In genomic region chrX:47448165-47448806, GRCh38 we compare ENCODE assay signal across 20 cellular contexts. TPM values are rescaled to one million over a fixed set of nuclear protein-coding genes. Genes with fewer than 3 reads are reported as not detected.
DNase-seq lines count a peak whose midpoint lies in the region; ATAC-seq, FAIRE-seq and TF ChIP-seq lines count a peak whose summit lies in the region.
"Had no signal": no experiment of that assay in that cellular context is flagged by ENCODE, and none has a peak within 500 bp of the region (broad histone marks: within the 10 kb centered on the region; RNA-seq: fewer than 3 reads in every experiment).

No MANE protein-coding gene starts in this region.

- H3K27me3 ChIP-seq in liver (ENCODE audit: control insufficient read depth in 4 of 4, insufficient read depth in 4 of 4, low read length in 3 of 4) = no peaks in the 10 kb centered on the region
- no peaks in the 10 kb centered on the region for H3K27me3 ChIP-seq in HepG2 (ENCODE audit: control insufficient read depth in 1 of 2, insufficient read depth in 2 of 2, low read length in 2 of 2)
- no peaks in the 10 kb centered on the region for H3K27me3 ChIP-seq in GM12878 (replicated peaks in 1 of 2; ENCODE audit: control insufficient read depth in 2 of 2, insufficient read depth in 2 of 2, low read length in 1 of 2)

- no peak for TF ChIP-seq CTCF in liver (IDR thresholded peaks at IDR 0.05; ENCODE audit: low read depth, low read length, missing input control)
- no peak for TF ChIP-seq CTCF in HepG2 (CRISPR knock-in tag; IDR thresholded peaks at IDR 0.05)
- no peak for TF ChIP-seq CTCF in HEK293 (tag by site-specific recombination; IDR thresholded peaks at IDR 0.05)
- no peak for TF ChIP-seq CTCF in GM12878 (IDR thresholded peaks at IDR 0.05 in 2 of 3, conservative IDR thresholded peaks at IDR 0.05 in 1 of 3; ENCODE audit: control insufficient read depth in 2 of 3, extremely low read depth in 1 of 3, insufficient read depth in 1 of 3, low read depth in 3 of 3, low read length in 3 of 3)
- no peak for TF ChIP-seq CTCF in endothelial cell (IDR thresholded peaks at IDR 0.05; ENCODE audit: unreplicated experiment)

- no peaks in the 10 kb centered on the region for H3K4me1 Mint-ChIP-seq in endothelial cell (ENCODE audit: unreplicated experiment)
- no peaks in the 10 kb centered on the region for H3K4me1 Mint-ChIP-seq in activated T-cell treated with anti-CD3 and anti-CD28 coated beads, Interleukin-2, amount 50 U/mL, for 24 hours (ENCODE audit: low read depth)
- H3K4me1 Mint-ChIP-seq: CD4-positive, alpha-beta memory T cell; H9 had no signal

- H4K20me1 ChIP-seq in HepG2 (ENCODE audit: insufficient read depth, low read length) (no peaks in the 10 kb centered on the region), GM12878 (ENCODE audit: control insufficient read depth, insufficient read depth) (no peaks in the 10 kb centered on the region)

- H3K4me2 ChIP-seq in HepG2 (ENCODE audit: low read depth, low read length) (no peak overlapping the region), GM12878 (ENCODE audit: control insufficient read depth, insufficient read depth) (no peak overlapping the region)

- no peak for TF ChIP-seq EP300 in HepG2 (IDR thresholded peaks at IDR 0.05; ENCODE audit: low read depth in 2 of 2, low read length in 2 of 2)
- no peak for TF ChIP-seq EP300 in HepG2 (CRISPR knock-in tag; IDR thresholded peaks at IDR 0.05; ENCODE audit: borderline replicate concordance)
- no peak for TF ChIP-seq EP300 in GM12878 (IDR thresholded peaks at IDR 0.05; ENCODE audit: borderline replicate concordance in 1 of 2, control insufficient read depth in 1 of 2, low read depth in 2 of 2, low read length in 2 of 2)

- H3K9me3 Mint-ChIP-seq in endothelial cell (ENCODE audit: unreplicated experiment) = peaks cover 5% of the 10 kb centered on the region
- peaks cover 51% of the 10 kb centered on the region for H3K9me3 Mint-ChIP-seq in activated T-cell treated with anti-CD3 and anti-CD28 coated beads, Interleukin-2, amount 50 U/mL, for 24 hours

- no peak for TF ChIP-seq RAD21 in liver (IDR thresholded peaks at IDR 0.05)
- TF ChIP-seq RAD21 in HepG2 (CRISPR knock-in tag; IDR thresholded peaks at IDR 0.05) = no peak
- no peak for TF ChIP-seq RAD21 in GM12878 (IDR thresholded peaks at IDR 0.05; ENCODE audit: insufficient read depth, low read depth, low read length)

- H3K79me2 ChIP-seq in HepG2 (ENCODE audit: insufficient read depth, low read length) = no peaks in the 10 kb centered on the region
- no peaks in the 10 kb centered on the region for H3K79me2 ChIP-seq in GM12878 (ENCODE audit: control insufficient read depth, insufficient read depth, low read length)

- CTCF ChIA-PET in HepG2 (lab: Yijun Ruan, JAX; ENCODE audit: low intra/inter-chr PET ratio, low total read pairs) (no interaction called here), HEK293 (lab: Yijun Ruan, JAX) (no interaction called here), GM12878 (lab: Yijun Ruan, JAX) (no interaction called here)

- no peaks in the 10 kb centered on the region for H3K27me3 Mint-ChIP-seq in endothelial cell (ENCODE audit: unreplicated experiment)
- H3K27me3 Mint-ChIP-seq in activated T-cell treated with anti-CD3 and anti-CD28 coated beads, Interleukin-2, amount 50 U/mL, for 24 hours = peaks cover 24% of the 10 kb centered on the region
- H3K27me3 Mint-ChIP-seq: B cell; CD4-positive, alpha-beta memory T cell had no signal

- no peak overlapping the region for H3K27ac ChIP-seq in liver (ENCODE audit: low read depth in 1 of 2, low read length in 2 of 2)
- H3K27ac ChIP-seq in HepG2 (ENCODE audit: extremely low read length, insufficient read depth, low read length) = no peak overlapping the region
- no peak overlapping the region for H3K27ac ChIP-seq in HEK293 (ENCODE audit: extremely low read depth, low read depth, low read length)
- H3K27ac ChIP-seq in GM12878 (ENCODE audit: control insufficient read depth, insufficient read depth) = no peak overlapping the region
- H3K27ac ChIP-seq: 22Rv1, GM23248 had no signal

- FAIRE-seq in HepG2 (lab: Jason Lieb, UNC) = no peak
- no peak for FAIRE-seq in GM12878 (lab: Jason Lieb, UNC)
- FAIRE-seq: A204.1, G401.6, GM19239 had no signal

- 97% methylated on average over 6 of the region's 6 CpGs for WGBS in liver
- 96% methylated on average over 6 of the region's 6 CpGs for WGBS in HepG2 (ENCODE audit: low lambda C conversion rate)
- WGBS in GM12878 (ENCODE audit: insufficient coverage, insufficient replicate concordance, low lambda C conversion rate, missing lambda C conversion rate) = 66% methylated on average over 6 of the region's 6 CpGs

- H3K4me3 Mint-ChIP-seq in endothelial cell (ENCODE audit: unreplicated experiment) = peak overlapping the region; percentile 8
- H3K4me3 Mint-ChIP-seq in activated T-cell treated with anti-CD3 and anti-CD28 coated beads, Interleukin-2, amount 50 U/mL, for 24 hours = no peak overlapping the region
- H3K4me3 Mint-ChIP-seq: B cell; CD4-positive, alpha-beta memory T cell; H9 had no signal

- H3K36me3 ChIP-seq in liver (ENCODE audit: control insufficient read depth in 4 of 4, insufficient read depth in 3 of 4, low read depth in 1 of 4, low read length in 3 of 4) = peaks cover 3 to 32% (median 17%) of the 10 kb centered on the region in 4 donors
- H3K36me3 ChIP-seq in HepG2 (replicated peaks in 1 of 2; ENCODE audit: control insufficient read depth in 1 of 2, insufficient read depth in 2 of 2, low read length in 2 of 2) = peaks cover 0 to 3% of the 10 kb centered on the region in 2 experiments; a peak in 1 of 5 replicates
- H3K36me3 ChIP-seq in HEK293 (ENCODE audit: control insufficient read depth in 2 of 2, insufficient read depth in 1 of 2, low read length in 2 of 2) = peaks cover 0 to 22% of the 10 kb centered on the region in 2 experiments; a peak in 2 of 3 replicates
- H3K36me3 ChIP-seq in GM12878 (ENCODE audit: control insufficient read depth in 2 of 2, insufficient read depth in 2 of 2, low read length in 1 of 2) = peaks cover 0 to 5% of the 10 kb centered on the region in 2 experiments; a peak in 2 of 4 replicates

- SMC1A ChIA-PET in GM12878 (lab: Charles Lee; ENCODE audit: uncharacterized antibody, unreplicated experiment) = no interaction called here

- RAD21 ChIA-PET in GM12878 (lab: Charles Lee; ENCODE audit: unreplicated experiment) = no interaction called here

- no peak for TF ChIP-seq POLR2A in HepG2 (IDR thresholded peaks at IDR 0.05; ENCODE audit: insufficient read depth in 1 of 2, low read depth in 2 of 2, low read length in 2 of 2)
- TF ChIP-seq POLR2A in GM12878 (IDR thresholded peaks at IDR 0.05; ENCODE audit: low read depth, low read length) = no peak

- in situ Hi-C loops in HepG2 (cut with HindIII; ENCODE audit: extremely low pct_ligation_motif_present, low pct_unique_long_range_greater_than_20kb) (no loop called here), GM12878 (cut with MboI) (no loop called here)

- H3K4me1 ChIP-seq in liver (ENCODE audit: control insufficient read depth in 4 of 4, insufficient read depth in 4 of 4, low read length in 3 of 4) = no peaks in the 10 kb centered on the region
- no peaks in the 10 kb centered on the region for H3K4me1 ChIP-seq in HepG2 (ENCODE audit: insufficient read depth, low read length)
- H3K4me1 ChIP-seq in HEK293 (ENCODE audit: control insufficient read depth, insufficient read depth, low read length) = no peaks in the 10 kb centered on the region
- H3K4me1 ChIP-seq in GM12878 (ENCODE audit: control insufficient read depth, insufficient read depth, low read length) = no peaks in the 10 kb centered on the region

- H3K9ac ChIP-seq in liver (ENCODE audit: low read depth in 1 of 2, low read length in 2 of 2) (no peak overlapping the region), HepG2 (ENCODE audit: insufficient read depth, low read depth, low read length) (no peak overlapping the region), GM12878 (ENCODE audit: control insufficient read depth, insufficient read depth, low read length) (no peak overlapping the region)
- H3K9ac ChIP-seq: GM23248 had no signal

- H3K9me3 ChIP-seq in liver (ENCODE audit: control insufficient read depth in 4 of 4, low read length in 3 of 4) = peaks cover 14 to 46% (median 41%) of the 10 kb centered on the region in 4 donors
- peaks cover 7% of the 10 kb centered on the region for H3K9me3 ChIP-seq in HepG2 (ENCODE audit: low read length)
- H3K9me3 ChIP-seq in HEK293 (ENCODE audit: control insufficient read depth, insufficient read depth, low read depth, low read length) = no peaks in the 10 kb centered on the region
- peaks cover 27% of the 10 kb centered on the region for H3K9me3 ChIP-seq in GM12878 (replicated peaks; ENCODE audit: control insufficient read depth, insufficient read depth, low read length)

- H3K4me3 ChIP-seq in liver (ENCODE audit: low read depth in 1 of 3, low read length in 3 of 3) = peak overlapping the region in 2 of 3 donors; percentile 22 to 51
- no peak overlapping the region for H3K4me3 ChIP-seq in HepG2 (replicated peaks in 1 of 3; ENCODE audit: insufficient read depth in 1 of 3, low read depth in 2 of 3, low read length in 3 of 3)
- no peak overlapping the region for H3K4me3 ChIP-seq in HEK293 (ENCODE audit: low read depth, low read length)
- H3K4me3 ChIP-seq in GM12878 = no peak overlapping the region
- H3K4me3 ChIP-seq: GM23248 had no signal

- intact Hi-C loops in HepG2 (cut with micrococcal nuclease; ENCODE audit: unreplicated experiment) = no loop called here
- intact Hi-C loops in GM12878 (cut with micrococcal nuclease; ENCODE audit: unreplicated experiment) = no loop called here

- ATAC-seq in HepG2 (no peak), GM12878 (no peak)

- no peak overlapping the region for H3K27ac Mint-ChIP-seq in endothelial cell (ENCODE audit: unreplicated experiment)
- no peak overlapping the region for H3K27ac Mint-ChIP-seq in activated T-cell treated with anti-CD3 and anti-CD28 coated beads, Interleukin-2, amount 50 U/mL, for 24 hours
- H3K27ac Mint-ChIP-seq: B cell; CD4-positive, alpha-beta memory T cell; H9 had no signal

- H2AFZ ChIP-seq in HepG2 (ENCODE audit: low read length) (no peak overlapping the region), GM12878 (ENCODE audit: control insufficient read depth, low read depth, low read length) (no peak overlapping the region)
- H2AFZ ChIP-seq: GM23248 had no signal

- DNase-seq in HepG2 (ENCODE audit: low spot score) (no peak), GM12878 (ENCODE audit: low read depth, low spot score) (no peak), endothelial cell (ENCODE audit: low spot score) (no peak), glomerular visceral epithelial cell (ENCODE audit: extremely low spot score) (no peak)
- DNase-seq in activated T-cell treated with anti-CD3 and anti-CD28 coated beads, Interleukin-2, amount 50 U/mL, for 24 hours = no peak
- DNase-seq in activated effector memory CD4-positive, alpha-beta T cell treated with Interleukin-2 at 50 U/mL for 16 hours = no peak
- DNase-seq: C1 segment of cervical spinal cord; CD4-positive, alpha-beta memory T cell; COR-L47; DMS153; DND-41; GM23248; H9 had no signal

- POLR2A ChIA-PET in HepG2 (lab: Yijun Ruan, JAX) = no interaction called here
- POLR2A ChIA-PET in HEK293 (lab: Yijun Ruan, JAX) = no interaction called here
- POLR2A ChIA-PET in GM12878 (lab: Charles Lee) = no interaction called here

- H3K36me3 Mint-ChIP-seq in endothelial cell (ENCODE audit: low read depth, unreplicated experiment) = peaks cover 61% of the 10 kb centered on the region
- peaks cover 78% of the 10 kb centered on the region for H3K36me3 Mint-ChIP-seq in activated T-cell treated with anti-CD3 and anti-CD28 coated beads, Interleukin-2, amount 50 U/mL, for 24 hours (ENCODE audit: low read depth)

- BruUV-seq in HepG2 (replicated peaks; lab: Mats Ljungman, UMichigan) = no TSS peak
- TSS peak; percentile 39 for BruUV-seq in GM12878 (replicated peaks; lab: Mats Ljungman, UMichigan)

RNA-seq across cellular contexts. Expression of gene ZNF41, which starts 34.7 kb away (rescaled TPM):
- total RNA-seq in liver = 1 to 10 TPM; 2.9 to 5.0 TPM
- polyA plus RNA-seq in liver = 1 to 10 TPM; 1.9 to 2.2 TPM
- 3.9 and 7.2 TPM in 2 replicates for total RNA-seq in HepG2 (2016; rRNA removed; fragmentation: Illumina TruSeq; extraction: Trizol)
- total RNA-seq in HepG2 (2016; cell fraction: cytosol; rRNA removed; fragmentation: Illumina TruSeq; extraction: Trizol; ENCODE audit: low read depth) = 0.79 and 0.91 TPM in 2 replicates
- total RNA-seq in HepG2 (2016; cell fraction: insoluble cytoplasmic fraction; rRNA removed; fragmentation: Illumina TruSeq; extraction: Trizol) = 4.5 and 6.4 TPM in 2 replicates
- 2.5 and 2.7 TPM in 2 replicates for total RNA-seq in HepG2 (2016; cell fraction: membrane; rRNA removed; fragmentation: Illumina TruSeq; extraction: Trizol)
- total RNA-seq in HepG2 (2016; cell fraction: nucleus; rRNA removed; fragmentation: Illumina TruSeq; extraction: Trizol) = 3.9 and 4.7 TPM in 2 replicates
- 1.9 and 2.3 TPM in 2 replicates for polyA plus RNA-seq in HepG2 (2011; rRNA removed)
- polyA plus RNA-seq in HepG2 (2011; cell fraction: cytosol; rRNA removed) = 1.7 TPM in 2 replicates
- polyA plus RNA-seq in HepG2 (2011; cell fraction: nucleus; rRNA removed) = 1.8 and 2.0 TPM in 2 replicates
- 1.2 and 1.9 TPM in 2 replicates for polyA plus RNA-seq in HepG2 (2012)
- polyA plus RNA-seq in HepG2 (2016; cell fraction: cytosol; fragmentation: Illumina TruSeq; extraction: Trizol; ENCODE audit: low read depth) = 0.16 and 0.38 TPM in 2 replicates
- 4.1 and 4.4 TPM in 2 replicates for polyA plus RNA-seq in HepG2 (2016; cell fraction: insoluble cytoplasmic fraction; fragmentation: Illumina TruSeq; extraction: Trizol; ENCODE audit: low read depth)
- 0.73 and 1.2 TPM in 2 replicates for polyA plus RNA-seq in HepG2 (2016; cell fraction: membrane; fragmentation: Illumina TruSeq; extraction: Trizol; ENCODE audit: low read depth)
- 6.2 and 8.6 TPM in 2 replicates for polyA plus RNA-seq in HepG2 (2016; cell fraction: nucleus; fragmentation: Illumina TruSeq; extraction: Trizol; ENCODE audit: insufficient read depth, low read depth)
- 3.2 and 13.5 TPM in 2 replicates for polyA minus RNA-seq in HepG2 (2011; rRNA and poly(A)+ RNA removed; ENCODE audit: low replicate concordance)
- polyA minus RNA-seq in HepG2 (2011; cell fraction: cytosol; rRNA and poly(A)+ RNA removed) = 1.9 and 3.3 TPM in 2 replicates
- 4.5 and 5.2 TPM in 2 replicates for polyA minus RNA-seq in HepG2 (2011; cell fraction: nucleus; rRNA and poly(A)+ RNA removed)
- 13.8 and 16.6 TPM in 2 replicates for total RNA-seq in GM12878 (2013; cell fraction: nucleolus; rRNA removed)
- 6.4 and 9.5 TPM in 2 replicates for total RNA-seq in GM12878 (2014; rRNA removed)
- total RNA-seq in GM12878 (2014; rRNA removed; fragmentation: Illumina TruSeq; extraction: Trizol) = 9.5 and 10.6 TPM in 2 replicates
- 7.1 and 8.8 TPM in 2 replicates for total RNA-seq in GM12878 (2021)
- polyA plus RNA-seq in GM12878 (2011; ENCODE audit: low read depth) = 2.2 TPM
- 7.1 and 8.2 TPM in 2 replicates for polyA plus RNA-seq in GM12878 (2011; rRNA removed)
- 4.1 and 4.9 TPM in 2 replicates for polyA plus RNA-seq in GM12878 (2011; cell fraction: cytosol; rRNA removed)
- 4.3 and 4.4 TPM in 2 replicates for polyA plus RNA-seq in GM12878 (2011; cell fraction: nucleus; rRNA removed)
- polyA plus RNA-seq in GM12878 (2012) = 2.8 and 3.0 TPM in 2 replicates
- 10.1 and 11.3 TPM in 2 replicates for polyA plus RNA-seq in GM12878 (2014; fragmentation: Illumina TruSeq; extraction: Trizol)
- polyA plus RNA-seq in GM12878 (2014; fragmentation: Nextera tagmentation; extraction: Ambion mirVana) = 1 to 10 TPM in 1 of 2 experiments, under 1 TPM in 1; 0.95 to 1.2 TPM
- 5.1 and 6.4 TPM in 2 replicates for polyA plus RNA-seq in GM12878 (2014; rRNA removed)
- polyA plus RNA-seq in GM12878 (2016; fragmentation: Nextera tagmentation; extraction: Ambion mirVana) = 1 to 10 TPM; 7.8 to 8.8 TPM
- 8.5 and 13.9 TPM in 2 replicates for polyA minus RNA-seq in GM12878 (2011; rRNA and poly(A)+ RNA removed)
- 3.7 and 4.8 TPM in 2 replicates for polyA minus RNA-seq in GM12878 (2011; cell fraction: cytosol; rRNA and poly(A)+ RNA removed)
- 2.4 and 3.4 TPM in 2 replicates for polyA minus RNA-seq in GM12878 (2011; cell fraction: nucleus; rRNA and poly(A)+ RNA removed)
- 5.7 TPM for total RNA-seq in endothelial cell (ENCODE audit: unreplicated experiment)

Comparison
In these comparisons a context has a peak if more than half of its experiments do, and no peak if none do; other contexts are left out.
1. H3K4me3 ChIP-seq: peak in liver (2 of 3); none in HepG2 (0 of 3), HEK293 (single experiment) and GM12878 (single experiment).